8 cellular contexts compared by ENCODE assay signal in genomic region chr4:1011022-1011694, GRCh38. TPM values are rescaled to one million over a fixed set of nuclear protein-coding genes. Genes with fewer than 3 reads are reported as not detected.
DNase-seq lines count a peak whose midpoint lies in the region; ATAC-seq and TF ChIP-seq lines count a peak whose summit lies in the region.

FGFRL1 (plus strand) TSS chr4:1011626; CDS start chr4:1012486, 860 bp downstream.

- peaks cover 16 to 24% of the 10 kb centered on the region in 2 donors for H3K27me3 Mint-ChIP-seq in natural killer cell (ENCODE audit: low read depth in 2 of 2)

- peak; percentile 42 for ATAC-seq in HG03045 (IDR thresholded peaks at IDR 0.05; ENCODE audit: unreplicated experiment)
- peak; percentile 45 to 65 (median 60) for ATAC-seq in natural killer cell
- peak; percentile 56 for ATAC-seq in stimulated activated effector memory CD8-positive, alpha-beta T cell treated with anti-CD3 and anti-CD28 coated beads, Interleukin-12 subunit alpha, Interleukin-12 subunit beta, amount 100 ng/mL, for 72 hours
- ATAC-seq in HG02884 (IDR thresholded peaks at IDR 0.05; ENCODE audit: unreplicated experiment): no peak

- H3K4me3 ChIP-seq in GM12864 (ENCODE audit: low read depth, low read length) (peak within 1 kb of the TSS; percentile 9), Peyer's patch (peak within 1 kb of the TSS; percentile 62 to 90 (median 66)), fibroblast of lung (replicated peaks in 1 of 4; ENCODE audit: control extremely low read depth in 1 of 4, insufficient read depth in 1 of 4, low read depth in 3 of 4, low read length in 4 of 4) (peak within 1 kb of the TSS; percentile 29 to 52 (median 31))

- H4K20me1 ChIP-seq in fibroblast of lung (ENCODE audit: control insufficient read depth, extremely low read depth, insufficient read depth, low read length): no peaks in the 10 kb centered on the region

- intact Hi-C loops in natural killer cell (cut with micrococcal nuclease): loop anchor here (5.0 kb wide), 1 partner anchor 39 kb away; the partner anchor contains the start of gene DGKQ

- H3K9me3 Mint-ChIP-seq in natural killer cell: no peaks in the 10 kb centered on the region
- no peaks in the 10 kb centered on the region for H3K9me3 Mint-ChIP-seq in stimulated activated effector memory CD8-positive, alpha-beta T cell treated with anti-CD3 and anti-CD28 coated beads, Interleukin-12 subunit alpha, Interleukin-12 subunit beta, amount 100 ng/mL, for 72 hours

- H3K27me3 ChIP-seq in Peyer's patch (no peaks in the 10 kb centered on the region), fibroblast of lung (ENCODE audit: control insufficient read depth, insufficient read depth, low read length) (peaks cover 17% of the 10 kb centered on the region)

- peak in 1 of 2 donors; percentile 41 for TF ChIP-seq POLR2A in Peyer's patch (IDR thresholded peaks at IDR 0.05)

- H3K9ac ChIP-seq in fibroblast of lung (ENCODE audit: insufficient read depth, low read length): peak within 1 kb of the TSS; percentile 30

- peak within 1 kb of the TSS; percentile 10 for H2AFZ ChIP-seq in fibroblast of lung (ENCODE audit: low read length)

- no peaks in the 10 kb centered on the region for H3K79me2 ChIP-seq in fibroblast of lung (ENCODE audit: control insufficient read depth, insufficient read depth, low read length)

- H3K36me3 Mint-ChIP-seq in natural killer cell: no peaks in the 10 kb centered on the region
- H3K36me3 Mint-ChIP-seq in stimulated activated effector memory CD8-positive, alpha-beta T cell treated with anti-CD3 and anti-CD28 coated beads, Interleukin-12 subunit alpha, Interleukin-12 subunit beta, amount 100 ng/mL, for 72 hours: peaks cover 7% of the 10 kb centered on the region

- TF ChIP-seq CTCF in GM12864 (IDR thresholded peaks at IDR 0.05; ENCODE audit: low read depth, low read length, missing control alignments) (no peak), Peyer's patch (IDR thresholded peaks at IDR 0.05) (no peak), fibroblast of lung (conservative IDR thresholded peaks at IDR 0.05 in 1 of 2, IDR thresholded peaks at IDR 0.05 in 1 of 2; ENCODE audit: low read depth in 1 of 2, low read length in 2 of 2) (no peak), natural killer cell (IDR thresholded peaks at IDR 0.05) (no peak)

- H3K4me1 Mint-ChIP-seq in natural killer cell: peaks cover 7 to 15% of the 10 kb centered on the region in 2 donors
- H3K4me1 Mint-ChIP-seq in stimulated activated effector memory CD8-positive, alpha-beta T cell treated with anti-CD3 and anti-CD28 coated beads, Interleukin-12 subunit alpha, Interleukin-12 subunit beta, amount 100 ng/mL, for 72 hours: peaks cover 16% of the 10 kb centered on the region

- peaks cover 0 to 31% (median 17%) of the 10 kb centered on the region in 4 donors for H3K4me1 ChIP-seq in Peyer's patch
- H3K4me1 ChIP-seq in fibroblast of lung (ENCODE audit: control insufficient read depth, extremely low read depth, insufficient read depth, low read length): peaks cover 3% of the 10 kb centered on the region

- no peaks in the 10 kb centered on the region for H3K9me3 ChIP-seq in Peyer's patch
- no peaks in the 10 kb centered on the region for H3K9me3 ChIP-seq in fibroblast of lung (ENCODE audit: control insufficient read depth, insufficient read depth, low read depth, low read length)

- peak within 1 kb of the TSS; percentile 78 for H3K4me2 ChIP-seq in fibroblast of lung (ENCODE audit: extremely low read depth, insufficient read depth, low read length)

- H3K4me3 Mint-ChIP-seq in natural killer cell: peak within 1 kb of the TSS; percentile 92
- H3K4me3 Mint-ChIP-seq in stimulated activated effector memory CD8-positive, alpha-beta T cell treated with anti-CD3 and anti-CD28 coated beads, Interleukin-12 subunit alpha, Interleukin-12 subunit beta, amount 100 ng/mL, for 72 hours: peak within 1 kb of the TSS; percentile 89

- H3K27ac ChIP-seq in Peyer's patch: peak within 1 kb of the TSS; percentile 85 to 96 (median 90)
- no peak within 1 kb of the TSS for H3K27ac ChIP-seq in fibroblast of lung (ENCODE audit: insufficient read depth, low read length)

- DNase-seq in GM12864 (ENCODE audit: low read depth) (no peak), Peyer's patch (peak; percentile 91 to 98 (median 97)), fibroblast of lung (ENCODE audit: low read depth in 2 of 2) (peak; percentile 85), natural killer cell (peak; percentile 76)
- DNase-seq in activated T-helper 1 cell treated with anti-CD3 and anti-CD28 coated beads, Interleukin-2, amount 50 U/mL, for 16 hours (ENCODE audit: low read depth in 1 of 2, low spot score in 1 of 2): peak; percentile 86 to 91
- peak; percentile 86 to 91 for DNase-seq in stimulated activated effector memory CD8-positive, alpha-beta T cell treated with anti-CD3 and anti-CD28 coated beads, Interleukin-12 subunit alpha, Interleukin-12 subunit beta, amount 100 ng/mL, for 72 hours (ENCODE audit: low spot score in 2 of 2)

- H3K27ac Mint-ChIP-seq in natural killer cell: peak within 1 kb of the TSS; percentile 84 to 96
- peak within 1 kb of the TSS; percentile 90 for H3K27ac Mint-ChIP-seq in stimulated activated effector memory CD8-positive, alpha-beta T cell treated with anti-CD3 and anti-CD28 coated beads, Interleukin-12 subunit alpha, Interleukin-12 subunit beta, amount 100 ng/mL, for 72 hours

- no peaks in the 10 kb centered on the region for H3K36me3 ChIP-seq in Peyer's patch
- H3K36me3 ChIP-seq in fibroblast of lung (ENCODE audit: control insufficient read depth, insufficient read depth, low read length): no peaks in the 10 kb centered on the region

RNA-seq across cellular contexts. Expression of gene FGFRL1, which starts in this region (rescaled TPM):
- total RNA-seq in Peyer's patch: 10 to 100 TPM; 10.3 to 29.7 (median 26.8) TPM
- 5.6 and 6.1 TPM in 2 replicates for total RNA-seq in fibroblast of lung
- 10.0 and 21.2 TPM in 2 replicates for polyA plus RNA-seq in fibroblast of lung
- 10.7 and 18.2 TPM in 2 replicates for polyA plus RNA-seq in fibroblast of lung (2012)
- polyA minus RNA-seq in fibroblast of lung (ENCODE audit: low replicate concordance): 74.1 and 108 TPM in 2 replicates
- total RNA-seq in natural killer cell: 10 to 100 TPM; 28.0 to 39.8 (median 32.5) TPM

Comparison
In these comparisons a context has a peak if more than half of its experiments do, and no peak if none do; other contexts are left out.
1. H3K4me3 ChIP-seq: peak in every context shown above with its lines; median percentile 66 in Peyer's patch; 31 in fibroblast of lung; 9 in GM12864.